10 cellular contexts compared by ENCODE assay signal in genomic region chr6:11217360-11218076, GRCh38. TPM values are rescaled to one million over a fixed set of nuclear protein-coding genes. Genes with fewer than 3 reads are reported as not detected.
DNase-seq lines count a peak whose midpoint lies in the region; ATAC-seq and TF ChIP-seq lines count a peak whose summit lies in the region.
"Had no signal": no experiment of that assay in that cellular context is flagged by ENCODE, and none has a peak within 500 bp of the region (broad histone marks: within the 10 kb centered on the region; RNA-seq: fewer than 3 reads in every experiment).

No MANE protein-coding gene starts in this region.

- peaks cover 55% of the 10 kb centered on the region for H3K4me1 Mint-ChIP-seq in endodermal cell
- peaks cover 60% of the 10 kb centered on the region for H3K4me1 Mint-ChIP-seq in activated CD4-positive, alpha-beta memory T cell treated with anti-CD3 and anti-CD28 coated beads, Interleukin-2, amount 10 ng/mL, durations not matched to agents 7 days and 5 days

- H3K36me3 ChIP-seq in endodermal cell (ENCODE audit: control insufficient read depth, insufficient read depth, low read length) (peaks cover 41% of the 10 kb centered on the region), psoas muscle (ENCODE audit: insufficient read depth in 1 of 2, low read depth in 1 of 2) (peaks cover 0 to 7% of the 10 kb centered on the region in 2 donors)

- no peak overlapping the region for H3K4me3 Mint-ChIP-seq in endodermal cell
- H3K4me3 Mint-ChIP-seq in activated CD4-positive, alpha-beta memory T cell treated with anti-CD3 and anti-CD28 coated beads, Interleukin-2, amount 10 ng/mL, durations not matched to agents 7 days and 5 days = no peak overlapping the region

- H3K27ac Mint-ChIP-seq in endodermal cell = no peak overlapping the region
- H3K27ac Mint-ChIP-seq in activated CD4-positive, alpha-beta memory T cell treated with anti-CD3 and anti-CD28 coated beads, Interleukin-2, amount 10 ng/mL, durations not matched to agents 7 days and 5 days = no peak overlapping the region

- H3K27ac ChIP-seq in endodermal cell (ENCODE audit: low read depth, low read length) = no peak overlapping the region
- peak overlapping the region; percentile 67 for H3K27ac ChIP-seq in psoas muscle

- H3K27me3 Mint-ChIP-seq in endodermal cell (ENCODE audit: insufficient read depth) = peaks cover 5% of the 10 kb centered on the region
- no peaks in the 10 kb centered on the region for H3K27me3 Mint-ChIP-seq in activated CD4-positive, alpha-beta memory T cell treated with anti-CD3 and anti-CD28 coated beads, Interleukin-2, amount 10 ng/mL, durations not matched to agents 7 days and 5 days

- 82 to 94% methylated on average over 3 to 4 of the region's 4 CpGs for WGBS in endodermal cell (ENCODE audit: insufficient coverage in 1 of 2, insufficient read length in 1 of 2), 2 experiments
- WGBS in psoas muscle, 3 donors = 68 to 72% (median 68%) methylated on average over 4 of the region's 4 CpGs

- no peaks in the 10 kb centered on the region for H3K9me3 Mint-ChIP-seq in endodermal cell
- no peaks in the 10 kb centered on the region for H3K9me3 Mint-ChIP-seq in activated CD4-positive, alpha-beta memory T cell treated with anti-CD3 and anti-CD28 coated beads, Interleukin-2, amount 10 ng/mL, durations not matched to agents 7 days and 5 days

- intact Hi-C loops in psoas muscle (cut with DNase I) = no loop called here

- peaks cover 12% of the 10 kb centered on the region for H3K36me3 Mint-ChIP-seq in endodermal cell (ENCODE audit: low read depth)
- H3K36me3 Mint-ChIP-seq in activated CD4-positive, alpha-beta memory T cell treated with anti-CD3 and anti-CD28 coated beads, Interleukin-2, amount 10 ng/mL, durations not matched to agents 7 days and 5 days (ENCODE audit: low read depth) = peaks cover 66% of the 10 kb centered on the region

- H3K4me1 ChIP-seq in endodermal cell (ENCODE audit: control insufficient read depth, insufficient read depth, low read length) (peaks cover 27% of the 10 kb centered on the region), psoas muscle (peaks cover 44% of the 10 kb centered on the region)

- no peak overlapping the region for H3K9ac ChIP-seq in endodermal cell (ENCODE audit: extremely low read depth, low read length, poor library complexity, severe bottlenecking)

- TF ChIP-seq CTCF in endodermal cell (conservative IDR thresholded peaks at IDR 0.05) (no peak), psoas muscle (IDR thresholded peaks at IDR 0.05) (no peak)

- H3K27me3 ChIP-seq in endodermal cell (ENCODE audit: control insufficient read depth, insufficient read depth, low read length, poor library complexity, severe bottlenecking) (no peaks in the 10 kb centered on the region), psoas muscle (ENCODE audit: insufficient read depth in 3 of 3, low read length in 2 of 3) (no peaks in the 10 kb centered on the region)

- POLR2A ChIA-PET in activated CD4-positive, alpha-beta memory T cell treated with anti-CD3 and anti-CD28 coated beads, Interleukin-2, amount 10 ng/mL, durations not matched to agents 7 days and 5 days (lab: Charles Lee) = interaction anchor here (0.7 to 2.0 kb wide), 6 partner anchors 9 to 41 kb away, joined by 3 to 8 read pairs (median 4); partner anchors contain the start of gene NEDD9

- H3K9me3 ChIP-seq in endodermal cell (ENCODE audit: control insufficient read depth, low read length) (no peaks in the 10 kb centered on the region), psoas muscle (no peaks in the 10 kb centered on the region)

- DNase-seq in endodermal cell = no peak
- no peak for DNase-seq in psoas muscle
- DNase-seq in central memory CD4-positive, alpha-beta T cell = no peak
- DNase-seq in activated CD4-positive, alpha-beta memory T cell treated with anti-CD3 and anti-CD28 coated beads, Interleukin-2, amount 10 ng/mL, durations not matched to agents 7 days and 5 days = no peak
- DNase-seq in G401 (ENCODE audit: low spot score) = no peak
- DNase-seq: hippocampal formation, NCI-H345 had no signal

- peak overlapping the region; percentile 48 for H3K4me3 ChIP-seq in endodermal cell (ENCODE audit: low read length)
- H3K4me3 ChIP-seq in psoas muscle = no peak overlapping the region

- peak; percentile 63 for ATAC-seq in GM18517 (IDR thresholded peaks at IDR 0.05; ENCODE audit: unreplicated experiment)
- peak; percentile 56 for ATAC-seq in HG03175 (IDR thresholded peaks at IDR 0.05; ENCODE audit: unreplicated experiment)
- ATAC-seq in psoas muscle = no peak
- ATAC-seq in HG03139 (IDR thresholded peaks at IDR 0.05; ENCODE audit: unreplicated experiment) = no peak

- CTCF ChIA-PET in activated CD4-positive, alpha-beta memory T cell treated with anti-CD3 and anti-CD28 coated beads, Interleukin-2, amount 10 ng/mL, durations not matched to agents 7 days and 5 days (lab: Charles Lee) = interaction anchor here (1.5 kb wide), 1 partner anchor 15 kb away, joined by 5 read pairs; no protein-coding TSS in a partner anchor

- in situ Hi-C loops in G401 (cut with HindIII; ENCODE audit: low sequenced_read_pairs) = no loop called here

RNA-seq across cellular contexts. Expression of gene NEDD9, which starts 14.9 kb away (rescaled TPM):
- 1 to 10 TPM; 1.7 to 7.4 TPM for total RNA-seq in endodermal cell
- 24.6 TPM for polyA plus RNA-seq in endodermal cell (2013, experiment 1 of 2)
- 26.5 TPM for polyA plus RNA-seq in endodermal cell (2013, experiment 2 of 2)
- total RNA-seq in psoas muscle = 10 to 100 TPM; 11.2 to 15.7 (median 12.8) TPM
- polyA plus RNA-seq in psoas muscle = 10 to 100 TPM in 1 of 3 donors, 1 to 10 TPM in 2; 9.0 to 11.0 (median 10.0) TPM
- total RNA-seq in activated CD4-positive, alpha-beta memory T cell treated with anti-CD3 and anti-CD28 coated beads, Interleukin-2, amount 10 ng/mL, durations not matched to agents 7 days and 5 days = 10 to 100 TPM; 60.1 to 64.8 TPM
- 83.1 and 96.4 TPM in 2 replicates for total RNA-seq in G401 (2014; rRNA removed; shearing (Covaris generic))

Comparison
In these comparisons a context has a peak if more than half of its experiments do, and no peak if none do; other contexts are left out.
1. ATAC-seq: peak in GM18517 (single experiment) and HG03175 (single experiment); none in psoas muscle (0 of 4) and HG03139 (single experiment).